Comparison of ENCODE assay signal across 7 cellular contexts in the genomic region with DNA sequence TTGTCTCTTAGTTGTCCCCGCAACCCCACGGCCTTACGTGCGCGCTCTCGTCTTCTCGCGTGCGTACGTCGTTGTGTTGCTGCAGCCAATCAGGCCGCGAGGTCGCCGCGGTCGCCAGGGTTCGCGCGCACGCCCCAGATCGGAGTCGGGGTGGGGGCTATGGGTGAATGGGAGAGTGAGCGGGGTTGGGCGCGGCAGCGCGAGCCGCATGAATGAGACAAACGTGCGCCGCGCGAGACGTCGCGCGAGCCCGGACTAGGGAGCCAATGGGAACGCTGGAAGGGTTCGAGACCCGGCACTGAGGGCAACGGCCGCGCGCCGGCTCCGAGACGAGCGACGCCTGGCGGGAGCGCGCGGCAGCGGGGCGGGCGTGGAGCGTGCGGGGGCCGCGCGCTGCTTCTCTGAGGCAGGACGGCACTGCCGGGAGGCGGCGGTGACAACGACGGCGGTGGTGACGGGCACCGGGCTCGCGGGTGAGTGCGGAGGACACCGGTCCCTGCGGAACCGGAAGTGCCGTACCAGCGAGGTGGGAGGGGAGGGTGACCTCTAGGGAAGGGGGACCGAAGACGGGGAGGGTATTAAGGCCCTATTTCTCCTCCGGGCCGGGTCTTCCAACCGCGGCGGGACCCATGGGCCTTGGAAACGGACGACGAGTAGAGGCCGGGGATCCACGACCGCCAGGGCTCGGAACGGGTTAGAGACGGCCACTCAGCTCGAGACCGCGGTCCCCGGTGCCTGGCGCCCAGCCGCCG. TPM values are rescaled to one million over a fixed set of nuclear protein-coding genes. Genes with fewer than 3 reads are reported as not detected.
DNase-seq lines count a peak whose midpoint lies in the region; ATAC-seq and TF ChIP-seq lines count a peak whose summit lies in the region.

A gene with protein sequence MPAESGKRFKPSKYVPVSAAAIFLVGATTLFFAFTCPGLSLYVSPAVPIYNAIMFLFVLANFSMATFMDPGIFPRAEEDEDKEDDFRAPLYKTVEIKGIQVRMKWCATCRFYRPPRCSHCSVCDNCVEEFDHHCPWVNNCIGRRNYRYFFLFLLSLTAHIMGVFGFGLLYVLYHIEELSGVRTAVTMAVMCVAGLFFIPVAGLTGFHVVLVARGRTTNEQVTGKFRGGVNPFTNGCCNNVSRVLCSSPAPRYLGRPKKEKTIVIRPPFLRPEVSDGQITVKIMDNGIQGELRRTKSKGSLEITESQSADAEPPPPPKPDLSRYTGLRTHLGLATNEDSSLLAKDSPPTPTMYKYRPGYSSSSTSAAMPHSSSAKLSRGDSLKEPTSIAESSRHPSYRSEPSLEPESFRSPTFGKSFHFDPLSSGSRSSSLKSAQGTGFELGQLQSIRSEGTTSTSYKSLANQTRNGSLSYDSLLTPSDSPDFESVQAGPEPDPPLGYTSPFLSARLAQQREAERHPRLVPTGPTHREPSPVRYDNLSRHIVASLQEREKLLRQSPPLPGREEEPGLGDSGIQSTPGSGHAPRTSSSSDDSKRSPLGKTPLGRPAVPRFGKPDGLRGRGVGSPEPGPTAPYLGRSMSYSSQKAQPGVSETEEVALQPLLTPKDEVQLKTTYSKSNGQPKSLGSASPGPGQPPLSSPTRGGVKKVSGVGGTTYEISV (plus strand): TSS at position 400 of the 752 bp plus-strand sequence. CDS start 4,977 bp downstream, outside the sequence.

- peak; percentile 98 for DNase-seq in NCI-H2029 treated with DMSO at 0.1 percent for 48 hours (lab: John Stamatoyannopoulos, UW)
- peak; percentile 98 for DNase-seq in T-helper 9 cell
- DNase-seq in astrocyte of the cerebellum (ENCODE audit: low read depth) = peak; percentile 99
- peak; percentile 99 for DNase-seq in hepatocyte (ENCODE audit: low spot score)
- peak; percentile 100 for DNase-seq in retina

- TF ChIP-seq POLR2A in GM18505 (IDR thresholded peaks at IDR 0.05; ENCODE audit: borderline replicate concordance, extremely low read depth, insufficient read depth, insufficient read length) = peak; percentile 93

- peaks cover 43% of the 10 kb centered on the region for H3K79me2 ChIP-seq in hepatocyte

- WGBS in hepatocyte (ENCODE audit: low lambda C conversion rate, missing lambda C conversion rate) = under 1% methylated on average over 73 of the region's 103 CpGs

- no peaks in the 10 kb centered on the region for H3K9me3 ChIP-seq in hepatocyte (ENCODE audit: low read depth)

- peak within 1 kb of the TSS; percentile 70 for H2AFZ ChIP-seq in hepatocyte

- no peaks in the 10 kb centered on the region for H3K27me3 ChIP-seq in hepatocyte

- in situ Hi-C loops in astrocyte of the cerebellum (cut with HindIII; ENCODE audit: low sequenced_read_pairs) = loop anchor here (5.0 kb wide), 1 partner anchor 34 kb away; no protein-coding TSS in a partner anchor

- H3K4me3 ChIP-seq in astrocyte of the cerebellum (ENCODE audit: low read depth, low read length) = peak within 1 kb of the TSS; percentile 93
- H3K4me3 ChIP-seq in hepatocyte = peak within 1 kb of the TSS; percentile 94

- peaks cover 9% of the 10 kb centered on the region for H3K4me1 ChIP-seq in hepatocyte (ENCODE audit: insufficient read depth)

- peaks cover 11% of the 10 kb centered on the region for H4K20me1 ChIP-seq in hepatocyte (ENCODE audit: insufficient read depth, poor library complexity, severe bottlenecking)

- no peaks in the 10 kb centered on the region for H3K9me2 ChIP-seq in hepatocyte (replicated peaks; ENCODE audit: insufficient read depth)

- TF ChIP-seq CTCF in astrocyte of the cerebellum (IDR thresholded peaks at IDR 0.05; ENCODE audit: low read depth, low read length, missing control alignments) (peak; percentile 37), hepatocyte (IDR thresholded peaks at IDR 0.05; ENCODE audit: poor library complexity) (peak; percentile 37)

- H3K36me3 ChIP-seq in hepatocyte (replicated peaks; ENCODE audit: insufficient read depth, low read depth) = no peaks in the 10 kb centered on the region

- ATAC-seq in GM18505 (IDR thresholded peaks at IDR 0.05; ENCODE audit: unreplicated experiment) (peak; percentile 88), HG02973 (IDR thresholded peaks at IDR 0.05; ENCODE audit: unreplicated experiment) (peak; percentile 86)

- peak within 1 kb of the TSS; percentile 97 for H3K27ac ChIP-seq in hepatocyte

- peak within 1 kb of the TSS; percentile 80 for H3K4me2 ChIP-seq in hepatocyte

RNA-seq across cellular contexts. Expression of the gene that starts here (rescaled TPM):
- 41.3 and 45.7 TPM in 2 replicates for total RNA-seq in hepatocyte
- polyA plus RNA-seq in hepatocyte = 35.9 and 42.3 TPM in 2 replicates

Comparison
In these comparisons a context has a peak if more than half of its experiments do, and no peak if none do; other contexts are left out.
1. Peak in every context shown above with its lines: DNase-seq, ATAC-seq, H3K4me3 ChIP-seq and H3K27ac ChIP-seq.